Comparison of ENCODE assay signal across 8 cellular contexts in the genomic region with DNA sequence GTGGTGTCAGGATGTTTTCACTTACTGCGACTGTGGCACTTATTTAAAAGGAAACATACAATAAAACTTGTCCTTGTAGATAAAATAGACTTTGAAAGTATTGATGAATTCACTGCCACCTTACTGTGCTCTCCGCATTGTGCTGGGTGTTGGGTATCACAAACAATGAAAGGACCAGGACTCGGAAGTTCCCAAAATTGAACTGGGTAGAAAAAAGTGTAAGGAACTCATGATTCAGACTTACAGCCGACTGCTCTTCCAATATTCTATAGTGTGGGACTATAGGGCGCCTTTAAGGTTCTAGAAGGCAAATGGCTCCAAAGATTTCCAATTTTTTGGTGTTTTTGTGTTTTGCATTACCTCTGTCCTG. TPM values are rescaled to one million over a fixed set of nuclear protein-coding genes. Genes with fewer than 3 reads are reported as not detected.
A peak's percentile ranks its signal among the peaks of the same experiment; 100 is the strongest.
DNase-seq lines count a peak whose midpoint lies in the region; ATAC-seq and TF ChIP-seq lines count a peak whose summit lies in the region.

No MANE protein-coding gene starts in this region.

- H3K4me3 ChIP-seq in BLaER1, result peak overlapping the region; percentile 74
- H3K4me3 ChIP-seq in MM.1S (ENCODE audit: low read length), result peak overlapping the region; percentile 65
- peak overlapping the region; percentile 51 to 81 (median 68) for H3K4me3 ChIP-seq in dorsolateral prefrontal cortex
- peak overlapping the region; percentile 89 for H3K4me3 ChIP-seq in neural cell (ENCODE audit: low read length)

- no peaks in the 10 kb centered on the region for H3K36me3 ChIP-seq in BLaER1
- H3K36me3 ChIP-seq in MM.1S (replicated peaks; ENCODE audit: insufficient read depth, low read length), result no peaks in the 10 kb centered on the region
- H3K36me3 ChIP-seq in neural cell (ENCODE audit: insufficient read depth, low read length), result no peaks in the 10 kb centered on the region

- H3K27me3 ChIP-seq in BLaER1, result peaks cover 14% of the 10 kb centered on the region; the same call in 1 of the 2 replicates
- H3K27me3 ChIP-seq in MM.1S (replicated peaks; ENCODE audit: insufficient read depth, low read length), result no peaks in the 10 kb centered on the region
- peaks cover 0 to 6% (median 0%) of the 10 kb centered on the region in 45 donors for H3K27me3 ChIP-seq in dorsolateral prefrontal cortex
- H3K27me3 ChIP-seq in neural cell (ENCODE audit: insufficient read depth, low read depth, low read length), result no peaks in the 10 kb centered on the region

- ATAC-seq in GM21723 (IDR thresholded peaks at IDR 0.05; ENCODE audit: unreplicated experiment), result no peak

- peak overlapping the region; percentile 77 for H3K9ac ChIP-seq in BLaER1
- peak overlapping the region; percentile 47; the same call in 1 of the 2 replicates for H3K9ac ChIP-seq in MM.1S (ENCODE audit: low read length)
- H3K9ac ChIP-seq in neural cell (ENCODE audit: low read length), result peak overlapping the region; percentile 96

- H3K9me2 ChIP-seq in MM.1S (replicated peaks; ENCODE audit: insufficient read depth, low read length) (no peaks in the 10 kb centered on the region), neural cell (ENCODE audit: insufficient read depth, low read length) (no peaks in the 10 kb centered on the region)

- H3K79me2 ChIP-seq in MM.1S (ENCODE audit: low read length) (no peaks in the 10 kb centered on the region), neural cell (replicated peaks; ENCODE audit: insufficient read depth, low read length) (peaks cover 18% of the 10 kb centered on the region)

- H4K20me1 ChIP-seq in BLaER1, result no peaks in the 10 kb centered on the region
- H4K20me1 ChIP-seq in MM.1S (ENCODE audit: insufficient read depth, low read length), result no peaks in the 10 kb centered on the region
- no peaks in the 10 kb centered on the region for H4K20me1 ChIP-seq in neural cell (ENCODE audit: insufficient read depth)

- DNase-seq in MM.1S (no peak), dorsolateral prefrontal cortex (no peak), NCI-H1105 treated with DMSO at 0.1 percent for 48 hours (lab: John Stamatoyannopoulos, UW) (no peak), SK-N-DZ (ENCODE audit: low spot score) (no peak), NAMALWA (ENCODE audit: low spot score) (no peak)

- peaks cover 8% of the 10 kb centered on the region for H3K4me1 ChIP-seq in BLaER1
- peaks cover 9% of the 10 kb centered on the region; the same call in 1 of the 2 replicates for H3K4me1 ChIP-seq in MM.1S (ENCODE audit: low read length)

- H2AFZ ChIP-seq in MM.1S (ENCODE audit: low read length) (peak overlapping the region; percentile 56; the same call in 1 of the 2 replicates), neural cell (ENCODE audit: low read depth, low read length) (peak overlapping the region; percentile 7)

- no peak overlapping the region for H3K27ac ChIP-seq in BLaER1
- no peak overlapping the region for H3K27ac ChIP-seq in MM.1S (ENCODE audit: low read length)
- peak overlapping the region in 58 of 59 donors; percentile 6 to 96 (median 85) for H3K27ac ChIP-seq in dorsolateral prefrontal cortex
- peak overlapping the region; percentile 98 for H3K27ac ChIP-seq in neural cell (ENCODE audit: low read length)

- no peak for TF ChIP-seq CTCF in MM.1S (IDR thresholded peaks at IDR 0.05; ENCODE audit: low read length)
- peak in 1 of 56 donors; percentile 3 for TF ChIP-seq CTCF in dorsolateral prefrontal cortex (IDR thresholded peaks at IDR 0.05 in 54 of 56, conservative IDR thresholded peaks at IDR 0.05 in 2 of 56; ENCODE audit: low read depth in 1 of 56, partially characterized antibody in 56 of 56)
- no peak for TF ChIP-seq CTCF in neural cell (IDR thresholded peaks at IDR 0.05; ENCODE audit: poor library complexity, severe bottlenecking)

- H3K9me3 ChIP-seq in BLaER1 (no peaks in the 10 kb centered on the region), MM.1S (replicated peaks; ENCODE audit: insufficient read depth, low read length) (no peaks in the 10 kb centered on the region), neural cell (ENCODE audit: low read length) (no peaks in the 10 kb centered on the region)

- H3K4me2 ChIP-seq in BLaER1 (peak overlapping the region; percentile 98), MM.1S (ENCODE audit: low read depth, low read length) (peak overlapping the region; percentile 70; the same call in 1 of the 2 replicates), neural cell (ENCODE audit: low read length) (peak overlapping the region; percentile 75)

- TF ChIP-seq RAD21 in neural cell (conservative IDR thresholded peaks at IDR 0.05), result no peak

- TF ChIP-seq EP300 in neural cell (conservative IDR thresholded peaks at IDR 0.05; ENCODE audit: poor library complexity, severe bottlenecking), result no peak

- H3F3A ChIP-seq in MM.1S (ENCODE audit: insufficient read depth, low read length) (peaks cover 8% of the 10 kb centered on the region; the same call in 1 of the 2 replicates), neural cell (ENCODE audit: insufficient read depth, low read length, poor library complexity, severe bottlenecking) (no peaks in the 10 kb centered on the region)

- intact Hi-C loops in dorsolateral prefrontal cortex (cut with DNase I), result loop anchor here in 1 of 2 donors (2.0 kb wide), 1 partner anchor 32 kb away; a partner anchor contains a TSS

TF ChIP-seq in neural cell, 6 proteins besides CTCF, POLR2A, EP300 and RAD21:
- TF ChIP-seq, protein P1, sequence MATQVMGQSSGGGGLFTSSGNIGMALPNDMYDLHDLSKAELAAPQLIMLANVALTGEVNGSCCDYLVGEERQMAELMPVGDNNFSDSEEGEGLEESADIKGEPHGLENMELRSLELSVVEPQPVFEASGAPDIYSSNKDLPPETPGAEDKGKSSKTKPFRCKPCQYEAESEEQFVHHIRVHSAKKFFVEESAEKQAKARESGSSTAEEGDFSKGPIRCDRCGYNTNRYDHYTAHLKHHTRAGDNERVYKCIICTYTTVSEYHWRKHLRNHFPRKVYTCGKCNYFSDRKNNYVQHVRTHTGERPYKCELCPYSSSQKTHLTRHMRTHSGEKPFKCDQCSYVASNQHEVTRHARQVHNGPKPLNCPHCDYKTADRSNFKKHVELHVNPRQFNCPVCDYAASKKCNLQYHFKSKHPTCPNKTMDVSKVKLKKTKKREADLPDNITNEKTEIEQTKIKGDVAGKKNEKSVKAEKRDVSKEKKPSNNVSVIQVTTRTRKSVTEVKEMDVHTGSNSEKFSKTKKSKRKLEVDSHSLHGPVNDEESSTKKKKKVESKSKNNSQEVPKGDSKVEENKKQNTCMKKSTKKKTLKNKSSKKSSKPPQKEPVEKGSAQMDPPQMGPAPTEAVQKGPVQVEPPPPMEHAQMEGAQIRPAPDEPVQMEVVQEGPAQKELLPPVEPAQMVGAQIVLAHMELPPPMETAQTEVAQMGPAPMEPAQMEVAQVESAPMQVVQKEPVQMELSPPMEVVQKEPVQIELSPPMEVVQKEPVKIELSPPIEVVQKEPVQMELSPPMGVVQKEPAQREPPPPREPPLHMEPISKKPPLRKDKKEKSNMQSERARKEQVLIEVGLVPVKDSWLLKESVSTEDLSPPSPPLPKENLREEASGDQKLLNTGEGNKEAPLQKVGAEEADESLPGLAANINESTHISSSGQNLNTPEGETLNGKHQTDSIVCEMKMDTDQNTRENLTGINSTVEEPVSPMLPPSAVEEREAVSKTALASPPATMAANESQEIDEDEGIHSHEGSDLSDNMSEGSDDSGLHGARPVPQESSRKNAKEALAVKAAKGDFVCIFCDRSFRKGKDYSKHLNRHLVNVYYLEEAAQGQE (IDR thresholded peaks at IDR 0.05; ENCODE audit: borderline replicate concordance), result no peak
- TF ChIP-seq POLR2AphosphoS5 (IDR thresholded peaks at IDR 0.05) (no peak), SMC3 (conservative IDR thresholded peaks at IDR 0.05; ENCODE audit: poor library complexity) (no peak), EZH2 (IDR thresholded peaks at IDR 0.05; ENCODE audit: borderline replicate concordance, insufficient read depth, low read length, poor library complexity, severe bottlenecking) (no peak), TAF1 (IDR thresholded peaks at IDR 0.05; ENCODE audit: low read depth) (no peak)

RNA-seq across cellular contexts. Expression of a gene that starts 32.0 kb away (rescaled TPM):
- 100 to 1,000 TPM in 2 of 120 experiments, 10 to 100 TPM in 118; 11.2 to 125 (median 47.8) TPM for total RNA-seq in dorsolateral prefrontal cortex
- 422 and 506 TPM in 2 replicates for polyA plus RNA-seq in neural cell
- 731 and 876 TPM in 2 replicates for polyA minus RNA-seq in neural cell
- polyA plus RNA-seq in SK-N-DZ (2014; cell fraction: cytosol; rRNA removed), result 1.1 and 2.5 TPM in 2 replicates
- 2.1 and 2.8 TPM in 2 replicates for polyA plus RNA-seq in SK-N-DZ (2014; cell fraction: nucleus; rRNA removed)

Comparison
In these comparisons a context has a peak if more than half of its experiments do, and no peak if none do; other contexts are left out.
1. H3K27ac ChIP-seq: peak in dorsolateral prefrontal cortex (58 of 59) and neural cell (single experiment); none in BLaER1 (single experiment) and MM.1S (single experiment).
2. Peak in every context shown above with its lines, with median percentiles within 50 percentile points of each other: H3K4me2 ChIP-seq, H3K4me3 ChIP-seq and H3K9ac ChIP-seq.